9 cellular contexts compared by ENCODE assay signal in genomic region chr3:2099028-2099671, GRCh38. TPM values are rescaled to one million over a fixed set of nuclear protein-coding genes. Genes with fewer than 3 reads are reported as not detected.
DNase-seq lines count a peak whose midpoint lies in the region; ATAC-seq and TF ChIP-seq lines count a peak whose summit lies in the region.
"Had no signal": no experiment of that assay in that cellular context is flagged by ENCODE, and none has a peak within 500 bp of the region (broad histone marks: within the 10 kb centered on the region; RNA-seq: fewer than 3 reads in every experiment).

No MANE protein-coding gene starts in this region.

- no peaks in the 10 kb centered on the region for H3K36me3 ChIP-seq in NT2/D1 (ENCODE audit: insufficient read depth, insufficient read length, low read length)
- H3K36me3 ChIP-seq in sigmoid colon = no peaks in the 10 kb centered on the region

- H3K9me3 ChIP-seq in NT2/D1 (ENCODE audit: insufficient read depth, low read length) (no peaks in the 10 kb centered on the region), iPS-18c (ENCODE audit: control insufficient read depth, insufficient read depth, low read length) (peaks cover 2% of the 10 kb centered on the region), sigmoid colon (no peaks in the 10 kb centered on the region)

- peak overlapping the region; percentile 45 to 70 (median 59) for H3K27ac ChIP-seq in sigmoid colon

- no peak for TF ChIP-seq EP300 in sigmoid colon (IDR thresholded peaks at IDR 0.05)

- intact Hi-C loops in sigmoid colon (cut with DNase I) = no loop called here

- peak; percentile 52 for DNase-seq in DMS53 (lab: John Stamatoyannopoulos, UW)
- DNase-seq in DMS53 treated with DMSO at 0.1 percent for 48 hours (lab: John Stamatoyannopoulos, UW; ENCODE audit: unreplicated experiment) = no peak
- peak; percentile 32 for DNase-seq in NT2/D1 (ENCODE audit: low read depth, low spot score)
- no peak for DNase-seq in sigmoid colon
- no peak for DNase-seq in superior temporal gyrus (ENCODE audit: extremely low spot score)
- DNase-seq in glomerular visceral epithelial cell (ENCODE audit: extremely low spot score) = no peak

- no peak for TF ChIP-seq CTCF in sigmoid colon (IDR thresholded peaks at IDR 0.05)

- H3K9ac ChIP-seq in NT2/D1 (ENCODE audit: insufficient read length, low read depth) = peak overlapping the region; percentile 78

- H3K27me3 ChIP-seq in NT2/D1 (ENCODE audit: insufficient read depth, insufficient read length) (peaks cover 57% of the 10 kb centered on the region), sigmoid colon (peaks cover 11 to 67% (median 21%) of the 10 kb centered on the region in 3 donors)

- peak overlapping the region; percentile 57 for H3K4me3 ChIP-seq in NT2/D1 (ENCODE audit: insufficient read length, low read depth)
- H3K4me3 ChIP-seq in iPS-18c (ENCODE audit: insufficient read depth, low read depth, low read length) = peak overlapping the region; percentile 63
- H3K4me3 ChIP-seq in sigmoid colon = peak overlapping the region; percentile 37 to 54 (median 52)
- H3K4me3 ChIP-seq: K562 had no signal

- ATAC-seq in HG02970 (IDR thresholded peaks at IDR 0.05; ENCODE audit: low FRiP score, unreplicated experiment) = no peak
- ATAC-seq: K562 had no signal

- 1 to 2% methylated on average over 58 of the region's 58 CpGs for WGBS in sigmoid colon, 2 donors

- no peaks in the 10 kb centered on the region for H3K4me1 ChIP-seq in NT2/D1 (ENCODE audit: insufficient read depth, insufficient read length)
- peaks cover 0 to 18% (median 5%) of the 10 kb centered on the region in 4 donors for H3K4me1 ChIP-seq in sigmoid colon

- no peak for TF ChIP-seq POLR2A in sigmoid colon (IDR thresholded peaks at IDR 0.05)

RNA-seq across cellular contexts. Expression of gene CNTN4, which starts 0.5 kb away (rescaled TPM):
- 1 to 10 TPM; 7.5 to 10.0 (median 8.1) TPM for total RNA-seq in sigmoid colon
- polyA plus RNA-seq in sigmoid colon = 1 to 10 TPM; 1.4 to 8.4 (median 2.3) TPM
- total RNA-seq: K562 had no signal
- polyA plus RNA-seq: K562 had no signal

Comparison
In these comparisons a context has a peak if more than half of its experiments do, and no peak if none do; other contexts are left out.
1. DNase-seq: peak in DMS53 (single experiment) and NT2/D1 (single experiment); none in DMS53 treated with DMSO at 0.1 percent for 48 hours (single experiment), sigmoid colon (single experiment), superior temporal gyrus (single experiment) and glomerular visceral epithelial cell (single experiment).
2. Peak in every context shown above with its lines, with median percentiles within 50 percentile points of each other: H3K4me3 ChIP-seq.